In genomic region chr10:18400911-18401260, GRCh38 we compare ENCODE assay signal across 9 cellular contexts.
DNase-seq lines count a peak whose midpoint lies in the region; ATAC-seq and TF ChIP-seq lines count a peak whose summit lies in the region.
"Had no signal": no experiment of that assay in that cellular context is flagged by ENCODE, and none has a peak within 500 bp of the region (broad histone marks: within the 10 kb centered on the region; RNA-seq: fewer than 3 reads in every experiment).

No MANE protein-coding gene starts in this region.

- H3K9me3 ChIP-seq in AG04450 (ENCODE audit: control insufficient read depth, insufficient read depth, low read length) (no peaks in the 10 kb centered on the region), left lung (no peaks in the 10 kb centered on the region), testis (no peaks in the 10 kb centered on the region)

- no peaks in the 10 kb centered on the region for H3K9me3 Mint-ChIP-seq in activated naive CD8-positive, alpha-beta T cell treated with anti-CD3 and anti-CD28 coated beads for 36 hours
- H3K9me3 Mint-ChIP-seq in activated naive CD4-positive, alpha-beta T cell treated with anti-CD3 and anti-CD28 coated beads, Interleukin-2, amount 50 U/mL, for 72 hours, result no peaks in the 10 kb centered on the region

- no peak overlapping the region for H3K27ac ChIP-seq in AG04450 (ENCODE audit: low read depth, low read length)
- no peak overlapping the region for H3K27ac ChIP-seq in left lung
- H3K27ac ChIP-seq in testis, result no peak overlapping the region

- WGBS in testis, 2 donors, result 30 to 32% methylated on average over 10 of the region's 10 CpGs

- H3K36me3 Mint-ChIP-seq in activated naive CD8-positive, alpha-beta T cell treated with anti-CD3 and anti-CD28 coated beads for 36 hours, result no peaks in the 10 kb centered on the region
- no peaks in the 10 kb centered on the region for H3K36me3 Mint-ChIP-seq in activated naive CD4-positive, alpha-beta T cell treated with anti-CD3 and anti-CD28 coated beads, Interleukin-2, amount 50 U/mL, for 72 hours

- CTCF ChIA-PET in AG04450 (lab: Charles Lee), result no interaction called here

- TF ChIP-seq CTCF in AG04450 (IDR thresholded peaks at IDR 0.05; ENCODE audit: low read depth, low read length), result no peak
- no peak for TF ChIP-seq CTCF in left lung (IDR thresholded peaks at IDR 0.05)
- TF ChIP-seq CTCF in testis (IDR thresholded peaks at IDR 0.05), result no peak

- peaks cover 7% of the 10 kb centered on the region for H3K4me1 Mint-ChIP-seq in activated naive CD8-positive, alpha-beta T cell treated with anti-CD3 and anti-CD28 coated beads for 36 hours

- H3K27me3 Mint-ChIP-seq in activated naive CD8-positive, alpha-beta T cell treated with anti-CD3 and anti-CD28 coated beads for 36 hours, result peaks cover 33% of the 10 kb centered on the region

- no peak for TF ChIP-seq POLR2A in testis (IDR thresholded peaks at IDR 0.05)

- peak overlapping the region; percentile 56 for H3K4me3 Mint-ChIP-seq in activated naive CD8-positive, alpha-beta T cell treated with anti-CD3 and anti-CD28 coated beads for 36 hours

- no peaks in the 10 kb centered on the region for H3K36me3 ChIP-seq in left lung
- H3K36me3 ChIP-seq in testis (ENCODE audit: low read depth, missing control alignments), result no peaks in the 10 kb centered on the region

- ATAC-seq in GM21423 (IDR thresholded peaks at IDR 0.05; ENCODE audit: unreplicated experiment) (peak; percentile 27), left lung (peak; percentile 71), HG03095 (IDR thresholded peaks at IDR 0.05; ENCODE audit: unreplicated experiment) (no peak), GM21529 (IDR thresholded peaks at IDR 0.05; ENCODE audit: unreplicated experiment) (no peak)
- ATAC-seq in activated naive CD4-positive, alpha-beta T cell treated with anti-CD3 and anti-CD28 coated beads, Interleukin-2, amount 50 U/mL, for 72 hours, result no peak

- peaks cover 0 to 8% of the 10 kb centered on the region in 2 donors for H3K4me1 ChIP-seq in left lung
- peaks cover 2% of the 10 kb centered on the region for H3K4me1 ChIP-seq in testis

- H3K27me3 ChIP-seq in AG04450 (ENCODE audit: control insufficient read depth, insufficient read depth, low read length) (peaks cover 3% of the 10 kb centered on the region), left lung (peaks cover 0 to 23% of the 10 kb centered on the region in 2 donors), testis (no peaks in the 10 kb centered on the region)

- H3K4me3 ChIP-seq in AG04450 (ENCODE audit: low read depth, low read length) (peak overlapping the region; percentile 38), left lung (no peak overlapping the region), testis (peak overlapping the region in 1 of 2 donors; percentile 4)

- peak overlapping the region; percentile 30 for H3K27ac Mint-ChIP-seq in activated naive CD8-positive, alpha-beta T cell treated with anti-CD3 and anti-CD28 coated beads for 36 hours
- H3K27ac Mint-ChIP-seq in activated naive CD4-positive, alpha-beta T cell treated with anti-CD3 and anti-CD28 coated beads, Interleukin-2, amount 50 U/mL, for 72 hours, result no peak overlapping the region

- intact Hi-C loops in left lung (cut with DNase I), result no loop called here
- intact Hi-C loops in testis (cut with DNase I; ENCODE audit: low total_unique reads), result no loop called here

- POLR2A ChIA-PET in AG04450 (lab: Yijun Ruan, JAX), result no interaction called here

- DNase-seq in AG04450 (ENCODE audit: low read depth, low spot score) (no peak), left lung (no peak), testis (no peak)
- DNase-seq in activated naive CD8-positive, alpha-beta T cell treated with anti-CD3 and anti-CD28 coated beads for 36 hours, result no peak
- DNase-seq in activated naive CD4-positive, alpha-beta T cell treated with anti-CD3 and anti-CD28 coated beads, Interleukin-2, amount 50 U/mL, for 72 hours (ENCODE audit: low spot score in 2 of 2), result no peak
- DNase-seq: stimulated activated naive CD4-positive, alpha-beta T cell had no signal

Comparison
In these comparisons a context has a peak if more than half of its experiments do, and no peak if none do; other contexts are left out.
1. ATAC-seq: peak in GM21423 (single experiment) and left lung (single experiment); none in HG03095 (single experiment), activated naive CD4-positive, alpha-beta T cell treated with anti-CD3 and anti-CD28 coated beads, Interleukin-2, amount 50 U/mL, for 72 hours (0 of 2) and GM21529 (single experiment).